ENCODE assay signal across 24 cellular contexts in genomic region chr7:158574308-158575036, GRCh38. TPM values are rescaled to one million over a fixed set of nuclear protein-coding genes. Genes with fewer than 3 reads are reported as not detected.
DNase-seq lines count a peak whose midpoint lies in the region; ATAC-seq and TF ChIP-seq lines count a peak whose summit lies in the region.
"Had no signal": no experiment of that assay in that cellular context is flagged by ENCODE, and none has a peak within 500 bp of the region (broad histone marks: within the 10 kb centered on the region; RNA-seq: fewer than 3 reads in every experiment).

No MANE protein-coding gene starts in this region.

- no peak overlapping the region for H3K27ac ChIP-seq in 22Rv1
- no peak overlapping the region for H3K27ac ChIP-seq in BLaER1
- no peak overlapping the region for H3K27ac ChIP-seq in PC-3 (ENCODE audit: low read length)
- H3K27ac ChIP-seq in neural progenitor cell, result no peak overlapping the region
- H3K27ac ChIP-seq: Peyer's patch had no signal

- H2AFZ ChIP-seq in PC-3 (ENCODE audit: low read length) (no peak overlapping the region), neural progenitor cell (replicated peaks) (no peak overlapping the region)

- H3K4me1 ChIP-seq in BLaER1 (peaks cover 25% of the 10 kb centered on the region), PC-3 (ENCODE audit: insufficient read depth, low read length) (no peaks in the 10 kb centered on the region), neural progenitor cell (no peaks in the 10 kb centered on the region)
- H3K4me1 ChIP-seq: HAP-1, Peyer's patch had no signal

- H3K4me2 ChIP-seq in BLaER1 (0 out of 2 replicates have a peak overlapping the region, but pooled peaks have one; percentile 12), PC-3 (ENCODE audit: low read length) (no peak overlapping the region), neural progenitor cell (no peak overlapping the region)

- no TSS peak for BruUV-seq in PC-3 (replicated peaks; lab: Mats Ljungman, UMichigan)

- TF ChIP-seq CTCF in 22Rv1 (IDR thresholded peaks at IDR 0.05) (peak; percentile 7; the same call in 1 of the 2 replicates), PC-3 (conservative IDR thresholded peaks at IDR 0.05; ENCODE audit: low read depth, low read length) (no peak), neural progenitor cell (IDR thresholded peaks at IDR 0.05) (no peak)

- ATAC-seq in PC-3 (peak; percentile 20; the same call in 1 of the 2 replicates), GM21825 (IDR thresholded peaks at IDR 0.05; ENCODE audit: unreplicated experiment) (no peak), HG02678 (IDR thresholded peaks at IDR 0.05; ENCODE audit: unreplicated experiment) (no peak)

- H3K36me3 ChIP-seq in BLaER1, result no peaks in the 10 kb centered on the region
- H3K36me3 ChIP-seq in PC-3 (ENCODE audit: low read depth, low read length), result no peaks in the 10 kb centered on the region
- no peaks in the 10 kb centered on the region for H3K36me3 ChIP-seq in neural progenitor cell
- H3K36me3 ChIP-seq: HAP-1, Peyer's patch had no signal

- no peaks in the 10 kb centered on the region for H3K4me1 Mint-ChIP-seq in neural progenitor cell
- H3K4me1 Mint-ChIP-seq: CD8-positive, alpha-beta memory T cell had no signal

- H3K36me3 Mint-ChIP-seq in neural progenitor cell, result no peaks in the 10 kb centered on the region
- H3K36me3 Mint-ChIP-seq: CD14-positive monocyte had no signal

- no peak overlapping the region for H3K9ac ChIP-seq in BLaER1
- H3K9ac ChIP-seq in PC-3 (ENCODE audit: low read length), result no peak overlapping the region
- no peak overlapping the region for H3K9ac ChIP-seq in neural progenitor cell

- H4K20me1 ChIP-seq in BLaER1, result no peaks in the 10 kb centered on the region
- no peaks in the 10 kb centered on the region for H4K20me1 ChIP-seq in PC-3 (ENCODE audit: low read length)
- no peaks in the 10 kb centered on the region for H4K20me1 ChIP-seq in neural progenitor cell (ENCODE audit: low read depth)

- H3F3A ChIP-seq in PC-3 (ENCODE audit: low read length, unreplicated experiment) (no peaks in the 10 kb centered on the region), neural progenitor cell (ENCODE audit: low read depth) (no peaks in the 10 kb centered on the region)

- POLR2A ChIA-PET in PC-3 (lab: Charles Lee; ENCODE audit: unreplicated experiment), result no interaction called here

- H3K79me2 ChIP-seq in PC-3 (ENCODE audit: low read length) (no peaks in the 10 kb centered on the region), neural progenitor cell (ENCODE audit: low read depth) (no peaks in the 10 kb centered on the region)

- CTCF ChIA-PET in PC-3 (lab: Charles Lee), result no interaction called here

- no peak overlapping the region for H3K4me3 ChIP-seq in BLaER1
- H3K4me3 ChIP-seq in PC-3 (ENCODE audit: low read length), result no peak overlapping the region
- no peak overlapping the region for H3K4me3 ChIP-seq in neural progenitor cell
- H3K4me3 ChIP-seq: HAP-1, Peyer's patch had no signal

- H3K27me3 Mint-ChIP-seq in neural progenitor cell (ENCODE audit: insufficient read depth, low read depth), result peaks cover 8% of the 10 kb centered on the region

- H3K9me3 ChIP-seq in BLaER1, result peaks cover 23% of the 10 kb centered on the region
- H3K9me3 ChIP-seq in PC-3 (ENCODE audit: low read length), result 0 out of 2 replicates have a peak, but pooled peaks cover 2% of the 10 kb centered on the region
- no peaks in the 10 kb centered on the region for H3K9me3 ChIP-seq in neural progenitor cell (ENCODE audit: low read depth)
- H3K9me3 ChIP-seq: HAP-1, Peyer's patch had no signal

- intact Hi-C loops in PC-3 (cut with micrococcal nuclease), result no loop called here

- H3K4me3 Mint-ChIP-seq in neural progenitor cell, result no peak overlapping the region
- H3K4me3 Mint-ChIP-seq: CD14-positive monocyte; CD8-positive, alpha-beta memory T cell had no signal

- no peak for DNase-seq in PC-3
- DNase-seq in neural progenitor cell (ENCODE audit: low spot score), result peak; percentile 27
- DNase-seq in NCI-H446 treated with DMSO at 0.1 percent for 48 hours (lab: John Stamatoyannopoulos, UW), result no peak
- DNase-seq: CD8-positive, alpha-beta memory T cell; DMS 273 treated with DMSO at 0.1 percent for 48 hours; DMS79 treated with DMSO at 0.1 percent for 48 hours; GF-D8; GOT3; Kasumi-1; NCI-H1105; NCI-H146; NCI-H1930; NCI-H446; NCI-H526; NCI-H82; Peyer's patch; SHP77 treated with DMSO at 0.1 percent for 48 hours; T-helper 2 cell had no signal

- H3K9me2 ChIP-seq in PC-3 (replicated peaks; ENCODE audit: low read length), result no peaks in the 10 kb centered on the region

- H3K9me3 Mint-ChIP-seq in neural progenitor cell, result peaks cover 6% of the 10 kb centered on the region

- H3K27me3 ChIP-seq in BLaER1 (no peaks in the 10 kb centered on the region), PC-3 (ENCODE audit: low read length) (no peaks in the 10 kb centered on the region), neural progenitor cell (peaks cover 25% of the 10 kb centered on the region)
- H3K27me3 ChIP-seq: Peyer's patch had no signal

- no peak overlapping the region for H3K27ac Mint-ChIP-seq in neural progenitor cell

RNA-seq across cellular contexts. Expression of gene PTPRN2, which starts 13.2 kb away (rescaled TPM):
- total RNA-seq in PC-3 (2014; rRNA removed), result 3.2 and 3.6 TPM in 2 replicates
- total RNA-seq in neural progenitor cell (ENCODE audit: low replicate concordance), result 3.0 and 4.9 TPM in 2 replicates
